8 cellular contexts compared by ENCODE assay signal in genomic region chr7:4745971-4746919, GRCh38. TPM values are rescaled to one million over a fixed set of nuclear protein-coding genes. Genes with fewer than 3 reads are reported as not detected.
A peak's percentile ranks its signal among the peaks of the same experiment; 100 is the strongest.
DNase-seq lines count a peak whose midpoint lies in the region; ATAC-seq and TF ChIP-seq lines count a peak whose summit lies in the region.

No MANE protein-coding gene starts in this region.

- TF ChIP-seq CTCF in fibroblast of the aortic adventitia (IDR thresholded peaks at IDR 0.05; ENCODE audit: insufficient read depth, low read length), result no peak

- TF ChIP-seq POLR2A in GM18505 (IDR thresholded peaks at IDR 0.05; ENCODE audit: borderline replicate concordance, extremely low read depth, insufficient read depth, insufficient read length), result no peak

- H3K9ac ChIP-seq in BLaER1, result peak overlapping the region; percentile 75
- no peak overlapping the region for H3K9ac ChIP-seq in rectal smooth muscle tissue (ENCODE audit: low read length)

- H3K27ac ChIP-seq in BLaER1, result peak overlapping the region; percentile 77
- H3K27ac ChIP-seq in rectal smooth muscle tissue (ENCODE audit: low read depth, low read length), result peak overlapping the region; percentile 91

- H3K9me3 ChIP-seq in BLaER1, result no peaks in the 10 kb centered on the region

- H4K20me1 ChIP-seq in BLaER1, result peaks cover 98% of the 10 kb centered on the region

- H3K4me3 ChIP-seq in BLaER1, result peak overlapping the region; percentile 57
- peak overlapping the region; percentile 29 for H3K4me3 ChIP-seq in fibroblast of the aortic adventitia (ENCODE audit: low read depth, low read length)
- H3K4me3 ChIP-seq in rectal smooth muscle tissue (ENCODE audit: low read length), result peak overlapping the region; percentile 52

- peaks cover 85% of the 10 kb centered on the region for H3K4me1 ChIP-seq in BLaER1
- peaks cover 16% of the 10 kb centered on the region for H3K4me1 ChIP-seq in rectal smooth muscle tissue (ENCODE audit: control insufficient read depth, insufficient read depth, low read length)

- H3K36me3 ChIP-seq in BLaER1 (peaks cover 67% of the 10 kb centered on the region), rectal smooth muscle tissue (ENCODE audit: control insufficient read depth, insufficient read depth, low read length) (peaks cover 11% of the 10 kb centered on the region)

- DNase-seq in HPDE6-E6E7 (ENCODE audit: extremely low spot score) (peak; percentile 29), fibroblast of the aortic adventitia (ENCODE audit: low read depth) (peak; percentile 80)
- DNase-seq in activated CD4-positive, alpha-beta T cell treated with anti-CD3 and anti-CD28 coated beads, Interleukin-2, amount 50 U/mL, for 48 hours, result peak; percentile 30 to 44

- peak overlapping the region; percentile 89 for H3K4me2 ChIP-seq in BLaER1

- H3K27me3 ChIP-seq in BLaER1 (no peaks in the 10 kb centered on the region), rectal smooth muscle tissue (ENCODE audit: control insufficient read depth, insufficient read depth, low read length) (no peaks in the 10 kb centered on the region)

- no peak for ATAC-seq in GM18505 (IDR thresholded peaks at IDR 0.05; ENCODE audit: unreplicated experiment)
- ATAC-seq in HG03280 (IDR thresholded peaks at IDR 0.05; ENCODE audit: unreplicated experiment), result no peak
- no peak for ATAC-seq in HG02759 (IDR thresholded peaks at IDR 0.05; ENCODE audit: unreplicated experiment)

RNA-seq across cellular contexts. Expression of gene AP5Z1, which starts 29.2 kb away (rescaled TPM):
- total RNA-seq in fibroblast of the aortic adventitia (ENCODE audit: low replicate concordance), result 33.9 and 35.5 TPM in 2 replicates

Comparison
In these comparisons a context has a peak if more than half of its experiments do, and no peak if none do; other contexts are left out.
1. DNase-seq: peak in every context shown above with its lines; median percentile 80 in fibroblast of the aortic adventitia; 37 in activated CD4-positive, alpha-beta T cell treated with anti-CD3 and anti-CD28 coated beads, Interleukin-2, amount 50 U/mL, for 48 hours; 29 in HPDE6-E6E7.